ENCODE assay signal across 13 cellular contexts in the genomic region with DNA sequence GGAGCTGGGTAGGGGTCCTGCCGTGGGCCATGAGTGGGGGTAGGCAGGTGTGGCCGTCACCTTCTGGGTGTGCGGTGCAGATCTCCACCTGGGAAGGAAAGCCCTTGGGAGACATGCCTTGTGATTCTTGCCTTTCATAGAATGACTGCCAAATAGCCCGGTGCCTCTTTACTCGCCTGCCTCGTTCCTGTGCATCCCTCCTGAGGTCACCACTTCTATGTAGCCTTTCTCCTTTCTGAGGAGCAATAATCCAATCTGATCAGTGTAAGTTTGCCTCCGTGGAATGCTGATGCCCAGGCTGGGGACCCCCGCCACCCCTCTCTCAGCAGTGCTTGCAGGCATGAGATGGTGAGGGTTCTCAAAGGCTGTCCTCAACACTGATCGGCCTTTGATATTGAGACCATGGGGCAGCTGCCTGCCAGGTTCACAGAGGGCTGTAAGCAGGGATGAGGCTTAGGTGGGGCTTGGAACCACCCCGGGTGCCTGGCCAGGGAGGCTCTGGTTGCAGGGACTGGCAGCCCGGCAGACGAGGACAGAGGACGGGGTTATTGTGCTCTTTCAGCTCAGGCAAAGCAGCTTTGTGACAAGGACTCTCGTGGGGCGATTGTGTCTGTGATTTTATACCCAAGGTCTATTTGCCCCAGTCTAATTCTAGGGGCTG.
DNase-seq lines count a peak whose midpoint lies in the region; ATAC-seq, FAIRE-seq and TF ChIP-seq lines count a peak whose summit lies in the region.
"Had no signal": no experiment of that assay in that cellular context is flagged by ENCODE, and none has a peak within 500 bp of the region (broad histone marks: within the 10 kb centered on the region; RNA-seq: fewer than 3 reads in every experiment).

No MANE protein-coding gene starts in this region.

- TF ChIP-seq POLR2A in heart left ventricle (IDR thresholded peaks at IDR 0.05) = no peak
- TF ChIP-seq POLR2A in GM12892 (IDR thresholded peaks at IDR 0.05; ENCODE audit: low read depth, low read length) = no peak

- TF ChIP-seq CTCF in VCaP (conservative IDR thresholded peaks at IDR 0.05) = no peak
- TF ChIP-seq CTCF in heart left ventricle (IDR thresholded peaks at IDR 0.05) = no peak
- TF ChIP-seq CTCF in GM13976 (IDR thresholded peaks at IDR 0.05; ENCODE audit: borderline replicate concordance, control extremely low read depth, extremely low read depth, insufficient read depth, missing control alignments) = no peak

- no peak overlapping the region for H3K4me3 Mint-ChIP-seq in CD4-positive, CD25-positive, alpha-beta regulatory T cell
- no peak overlapping the region for H3K4me3 Mint-ChIP-seq in activated CD4-positive, alpha-beta memory T cell treated with anti-CD3 and anti-CD28 coated beads for 36 hours
- H3K4me3 Mint-ChIP-seq: T-helper 2 cell treated with Interferon-gamma antibody and Interleukin-4, amounts not matched to agents 5 μg/mL and 100 μg/mL, for 36 hours had no signal

- ATAC-seq in CD4-positive, CD25-positive, alpha-beta regulatory T cell (ENCODE audit: low read depth in 2 of 2) = no peak
- ATAC-seq in heart left ventricle (no peak), sciatic nerve (no peak), GM18502 (IDR thresholded peaks at IDR 0.05; ENCODE audit: poor library complexity, unreplicated experiment) (no peak)
- ATAC-seq: GM12878; stimulated activated naive B cell treated with anti-CD40 and anti-IgM and Interleukin-4, amounts not matched to agents 10 μg/mL and 1 μg/mL and 100 μg/mL, for 72 hours had no signal

- POLR2A ChIA-PET in activated CD4-positive, alpha-beta memory T cell treated with anti-CD3 and anti-CD28 coated beads for 36 hours (lab: Charles Lee) = no interaction called here

- H3K27me3 Mint-ChIP-seq in CD4-positive, CD25-positive, alpha-beta regulatory T cell = peaks cover 9% of the 10 kb centered on the region
- no peaks in the 10 kb centered on the region for H3K27me3 Mint-ChIP-seq in activated CD4-positive, alpha-beta memory T cell treated with anti-CD3 and anti-CD28 coated beads for 36 hours
- H3K27me3 Mint-ChIP-seq: stimulated activated naive B cell treated with anti-CD40 and anti-IgM and Interleukin-4, amounts not matched to agents 10 μg/mL and 1 μg/mL and 100 μg/mL, for 72 hours had no signal

- peaks cover 0 to 31% (median 26%) of the 10 kb centered on the region in 4 donors for H3K4me1 Mint-ChIP-seq in CD4-positive, CD25-positive, alpha-beta regulatory T cell
- H3K4me1 Mint-ChIP-seq in activated CD4-positive, alpha-beta memory T cell treated with anti-CD3 and anti-CD28 coated beads for 36 hours (ENCODE audit: low read depth) = peaks cover 31% of the 10 kb centered on the region

- no peaks in the 10 kb centered on the region for H3K27me3 ChIP-seq in CD4-positive, CD25-positive, alpha-beta regulatory T cell (ENCODE audit: control insufficient read depth, insufficient read depth, low read length)
- no peaks in the 10 kb centered on the region for H3K27me3 ChIP-seq in heart left ventricle

- no peaks in the 10 kb centered on the region for H3K9me3 ChIP-seq in CD4-positive, CD25-positive, alpha-beta regulatory T cell (ENCODE audit: control insufficient read depth in 2 of 2, low read length in 2 of 2)
- H3K9me3 ChIP-seq in heart left ventricle = no peaks in the 10 kb centered on the region

- CTCF ChIA-PET in activated CD4-positive, alpha-beta memory T cell treated with anti-CD3 and anti-CD28 coated beads for 36 hours (lab: Charles Lee) = interaction anchor here (0.6 kb wide), 1 partner anchor 58 kb away, joined by 3 read pairs; no protein-coding TSS in a partner anchor

- H3K4me1 ChIP-seq in CD4-positive, CD25-positive, alpha-beta regulatory T cell (ENCODE audit: control insufficient read depth, insufficient read depth, low read length, poor library complexity, severe bottlenecking) = peaks cover 9% of the 10 kb centered on the region
- H3K4me1 ChIP-seq in heart left ventricle = peaks cover 12 to 96% (median 75%) of the 10 kb centered on the region in 12 donors

- intact Hi-C loops in heart left ventricle (cut with DNase I) = no loop called here
- intact Hi-C loops in sciatic nerve (cut with DNase I) = no loop called here
- intact Hi-C loops in activated CD4-positive, alpha-beta memory T cell treated with anti-CD3 and anti-CD28 coated beads for 36 hours (cut with micrococcal nuclease) = no loop called here

- peak overlapping the region in 2 of 3 donors; percentile 51 to 77 for H3K27ac Mint-ChIP-seq in CD4-positive, CD25-positive, alpha-beta regulatory T cell
- no peak overlapping the region for H3K27ac Mint-ChIP-seq in activated CD4-positive, alpha-beta memory T cell treated with anti-CD3 and anti-CD28 coated beads for 36 hours
- H3K27ac Mint-ChIP-seq: T-helper 2 cell treated with Interferon-gamma antibody and Interleukin-4, amounts not matched to agents 5 μg/mL and 100 μg/mL, for 36 hours had no signal

- H3K36me3 Mint-ChIP-seq in CD4-positive, CD25-positive, alpha-beta regulatory T cell = peaks cover 16% of the 10 kb centered on the region
- no peaks in the 10 kb centered on the region for H3K36me3 Mint-ChIP-seq in activated CD4-positive, alpha-beta memory T cell treated with anti-CD3 and anti-CD28 coated beads for 36 hours

- 55 to 78% (median 63%) methylated on average over 13 to 15 of the region's 15 CpGs for WGBS in heart left ventricle, 4 donors

- in situ Hi-C loops in GM13976 (cut with MboI; ENCODE audit: low sequenced_read_pairs, unreplicated experiment) = no loop called here

- FAIRE-seq in GM12892 (lab: Jason Lieb, UNC) = no peak
- FAIRE-seq: GM12878 had no signal

- H3K4me3 ChIP-seq in CD4-positive, CD25-positive, alpha-beta regulatory T cell (ENCODE audit: low read depth, low read length) = no peak overlapping the region
- H3K4me3 ChIP-seq in heart left ventricle = peak overlapping the region in 3 of 12 donors; percentile 11 to 87 (median 16)
- H3K4me3 ChIP-seq: GM12878 had no signal

- no peak overlapping the region for H3K27ac ChIP-seq in CD4-positive, CD25-positive, alpha-beta regulatory T cell (ENCODE audit: insufficient read depth, low read length, poor library complexity, severe bottlenecking)
- H3K27ac ChIP-seq in VCaP = peak overlapping the region; percentile 93
- H3K27ac ChIP-seq in heart left ventricle = peak overlapping the region; percentile 99 to 100 (median 100)
- H3K27ac ChIP-seq: KMS-11 had no signal

- no peaks in the 10 kb centered on the region for H3K9me3 Mint-ChIP-seq in CD4-positive, CD25-positive, alpha-beta regulatory T cell
- H3K9me3 Mint-ChIP-seq in activated CD4-positive, alpha-beta memory T cell treated with anti-CD3 and anti-CD28 coated beads for 36 hours = no peaks in the 10 kb centered on the region
- H3K9me3 Mint-ChIP-seq: stimulated activated naive B cell treated with anti-CD40 and anti-IgM and Interleukin-4, amounts not matched to agents 10 μg/mL and 1 μg/mL and 100 μg/mL, for 72 hours; T-helper 2 cell treated with Interferon-gamma antibody and Interleukin-4, amounts not matched to agents 5 μg/mL and 100 μg/mL, for 36 hours had no signal

- DNase-seq in CD4-positive, CD25-positive, alpha-beta regulatory T cell = no peak
- peak in 2 of 5 donors; percentile 21 to 23 for DNase-seq in heart left ventricle
- DNase-seq in sciatic nerve (ENCODE audit: low spot score) = peak; percentile 53
- DNase-seq in GM12892 (ENCODE audit: insufficient read length) = no peak
- no peak for DNase-seq in activated CD4-positive, alpha-beta memory T cell treated with anti-CD3 and anti-CD28 coated beads for 36 hours
- DNase-seq in GM13976 (ENCODE audit: low spot score) = no peak
- DNase-seq: NCI-H526 treated with DMSO at 0.1 percent for 48 hours; stimulated activated naive B cell treated with anti-CD40 and anti-IgM and Interleukin-4, amounts not matched to agents 10 μg/mL and 1 μg/mL and 100 μg/mL, for 72 hours had no signal

- peaks cover 3% of the 10 kb centered on the region for H3K36me3 ChIP-seq in CD4-positive, CD25-positive, alpha-beta regulatory T cell (ENCODE audit: control insufficient read depth, insufficient read depth, low read length)
- peaks cover 0 to 2% (median 0%) of the 10 kb centered on the region in 9 donors for H3K36me3 ChIP-seq in heart left ventricle
